Comparison of ENCODE assay signal across 8 cellular contexts in the genomic region with DNA sequence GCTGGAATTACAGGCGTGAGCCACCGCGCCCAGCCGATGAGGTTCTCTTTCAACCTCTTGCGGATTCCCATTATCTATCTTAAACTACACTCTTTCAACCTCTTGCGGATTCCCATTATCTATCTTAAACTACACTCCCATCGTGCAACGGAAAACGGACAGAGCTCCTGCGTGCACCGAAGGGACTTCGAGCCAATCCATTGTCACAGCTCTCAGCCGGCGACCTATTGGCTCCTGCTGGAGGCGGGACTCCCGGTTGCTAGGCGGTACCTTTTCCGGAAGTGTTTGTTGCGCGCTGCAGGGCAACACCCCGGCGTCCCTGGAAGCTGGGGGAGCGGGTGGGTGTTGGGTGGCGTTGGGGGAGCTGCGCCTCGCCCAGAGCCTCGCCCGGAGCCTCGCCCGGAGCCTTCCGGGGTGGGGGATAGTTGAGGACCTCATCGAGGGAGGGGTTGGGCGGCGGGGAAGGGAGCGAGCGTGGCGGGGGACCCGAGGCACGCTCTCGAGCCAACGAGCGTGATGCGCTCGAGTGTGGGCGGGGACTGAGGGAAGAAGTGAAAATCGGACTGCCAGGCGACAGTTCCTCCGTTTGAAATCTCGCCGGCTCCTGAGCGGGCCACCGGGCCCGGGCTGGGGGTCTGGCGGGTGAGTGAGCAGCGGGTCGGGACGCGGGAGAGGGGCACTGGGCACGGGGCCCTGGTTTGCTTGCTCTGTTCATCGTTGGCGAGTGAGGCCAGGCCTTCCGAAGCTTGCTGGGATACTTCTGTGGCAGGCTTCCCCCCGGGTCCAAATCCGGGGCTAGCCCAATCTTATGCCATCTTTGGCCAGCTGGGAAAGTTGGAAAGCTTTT. TPM values are rescaled to one million over a fixed set of nuclear protein-coding genes. Genes with fewer than 3 reads are reported as not detected.
A peak's percentile ranks its signal among the peaks of the same experiment; 100 is the strongest.
DNase-seq lines count a peak whose midpoint lies in the region; ATAC-seq and TF ChIP-seq lines count a peak whose summit lies in the region.

A gene (plus strand): TSS at position 288 of the 847 bp plus-strand sequence. CDS start 10,733 bp downstream, outside the sequence.

- no peaks in the 10 kb centered on the region for H3K36me3 Mint-ChIP-seq in type B pancreatic cell

- H3K27ac ChIP-seq in adipose tissue (ENCODE audit: low read depth, low read length) (peak within 1 kb of the TSS; percentile 88), heart left ventricle (peak within 1 kb of the TSS; percentile 28 to 95 (median 90))

- intact Hi-C loops in heart left ventricle (cut with DNase I) = loop anchor here in 1 of 10 donors (2.0 kb wide), 1 partner anchor 95 kb away; a partner anchor contains a TSS

- ATAC-seq in HG02798 (IDR thresholded peaks at IDR 0.05; ENCODE audit: poor library complexity, unreplicated experiment) = peak; percentile 96
- ATAC-seq in heart left ventricle = peak; percentile 96 to 99 (median 97)

- H3K4me3 ChIP-seq in GM12875 (ENCODE audit: low read depth, low read length) (peak within 1 kb of the TSS; percentile 58), heart left ventricle (peak within 1 kb of the TSS; percentile 49 to 90 (median 71))

- peak in 1 of 2 donors; percentile 68 for TF ChIP-seq POLR2A in heart left ventricle (IDR thresholded peaks at IDR 0.05)

- H3K27me3 Mint-ChIP-seq in type B pancreatic cell = no peaks in the 10 kb centered on the region

- peak within 1 kb of the TSS; percentile 24 for H3K27ac Mint-ChIP-seq in type B pancreatic cell

- 0 to 1% (median 0%) methylated on average over 63 to 64 of the region's 64 CpGs for WGBS in adipose tissue, 3 donors
- WGBS in heart left ventricle, 4 donors = 0 to 1% (median 0%) methylated on average over 46 to 64 of the region's 64 CpGs

- peak; percentile 94 for DNase-seq in NCI-H1436 (lab: John Stamatoyannopoulos, UW)
- DNase-seq in T follicular helper cell (ENCODE audit: low read depth) = peak; percentile 91
- DNase-seq in heart left ventricle = peak; percentile 96 to 98 (median 97)
- peak; percentile 96 for DNase-seq in pons (ENCODE audit: low spot score)
- peak; percentile 92 for DNase-seq in type B pancreatic cell (ENCODE audit: extremely low spot score, unreplicated experiment)

- H3K27me3 ChIP-seq in heart left ventricle = no peaks in the 10 kb centered on the region

- H3K4me3 Mint-ChIP-seq in type B pancreatic cell = peak within 1 kb of the TSS; percentile 80

- H3K9me3 ChIP-seq in heart left ventricle = no peaks in the 10 kb centered on the region

- H3K9me3 Mint-ChIP-seq in type B pancreatic cell = no peaks in the 10 kb centered on the region

- no peaks in the 10 kb centered on the region for H3K36me3 ChIP-seq in heart left ventricle

- H3K4me1 ChIP-seq in heart left ventricle = peaks cover 0 to 20% (median 9%) of the 10 kb centered on the region in 12 donors

- no peaks in the 10 kb centered on the region for H3K4me1 Mint-ChIP-seq in type B pancreatic cell (ENCODE audit: unreplicated experiment)

- TF ChIP-seq CTCF in GM12875 (IDR thresholded peaks at IDR 0.05; ENCODE audit: borderline replicate concordance, insufficient read depth, low read depth, low read length) (no peak), heart left ventricle (IDR thresholded peaks at IDR 0.05) (no peak), type B pancreatic cell (conservative IDR thresholded peaks at IDR 0.05) (no peak)

RNA-seq across cellular contexts. Expression of the gene that starts here (rescaled TPM):
- polyA plus RNA-seq in adipose tissue (10 to 100 TPM in 1 of 3 donors, 1 to 10 TPM in 2; 8.7 to 18.4 (median 9.2) TPM), heart left ventricle (1 to 10 TPM; 5.4 to 6.6 TPM)
- total RNA-seq in heart left ventricle (10 to 100 TPM in 2 of 9 donors, 1 to 10 TPM in 7; 2.6 to 15.4 (median 7.3) TPM), type B pancreatic cell (ENCODE audit: low replicate concordance) (28.0 and 42.1 TPM in 2 replicates)

Comparison
In these comparisons a context has a peak if more than half of its experiments do, and no peak if none do; other contexts are left out.
1. Peak in every context shown above with its lines: DNase-seq, ATAC-seq, H3K4me3 ChIP-seq and H3K27ac ChIP-seq.